14 cellular contexts compared by ENCODE assay signal in the genomic region with DNA sequence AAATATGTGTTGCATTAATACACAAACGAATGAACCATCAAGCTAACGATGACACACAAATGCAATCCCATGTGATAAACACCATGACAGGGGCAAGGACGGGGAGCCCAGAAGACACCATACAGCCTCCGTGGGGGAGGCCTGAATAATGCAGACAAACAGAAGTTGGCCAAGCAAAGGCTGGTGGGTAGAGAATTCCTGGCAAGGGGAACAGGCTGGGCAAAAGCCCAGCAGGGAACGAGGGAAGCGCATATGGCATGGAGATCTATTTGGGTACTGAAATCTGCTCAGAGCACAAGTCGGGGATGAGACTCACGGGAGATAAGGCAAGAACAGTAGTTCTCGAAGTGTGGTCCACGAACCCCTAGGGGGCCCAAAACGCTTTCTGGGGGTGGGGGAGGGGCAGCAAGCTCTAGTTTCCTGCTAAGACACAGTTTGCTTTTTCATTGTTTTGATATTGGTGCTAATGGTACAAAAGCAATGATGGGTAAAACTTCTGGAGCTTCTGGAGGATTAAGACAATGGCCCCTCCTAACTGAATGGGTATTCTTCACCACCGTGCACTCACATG. TPM values are rescaled to one million over a fixed set of nuclear protein-coding genes. Genes with fewer than 3 reads are reported as not detected.
A peak's percentile ranks its signal among the peaks of the same experiment; 100 is the strongest.
DNase-seq lines count a peak whose midpoint lies in the region; ATAC-seq and TF ChIP-seq lines count a peak whose summit lies in the region.
"Had no signal": no experiment of that assay in that cellular context is flagged by ENCODE, and none has a peak within 500 bp of the region (broad histone marks: within the 10 kb centered on the region; RNA-seq: fewer than 3 reads in every experiment).

No MANE protein-coding gene starts in this region.

- H3K9me2 ChIP-seq in GM23338 (ENCODE audit: insufficient read depth) = no peaks in the 10 kb centered on the region

- POLR2A ChIA-PET in activated CD8-positive, alpha-beta T cell treated with anti-CD3 and anti-CD28 coated beads for 36 hours (lab: Charles Lee) = no interaction called here
- POLR2A ChIA-PET in activated CD8-positive, alpha-beta T cell treated with anti-CD3 and anti-CD28 coated beads, Interleukin-2, amount 10 ng/mL, durations not matched to agents 7 days and 5 days (lab: Charles Lee) = no interaction called here

- TF ChIP-seq EP300 in suprapubic skin (IDR thresholded peaks at IDR 0.05) = no peak

- H4K20me1 ChIP-seq in GM23338 (replicated peaks; ENCODE audit: insufficient read depth) = no peaks in the 10 kb centered on the region

- peaks cover 33% of the 10 kb centered on the region for H3K36me3 Mint-ChIP-seq in activated CD8-positive, alpha-beta T cell treated with anti-CD3 and anti-CD28 coated beads for 36 hours (ENCODE audit: low read depth)
- peaks cover 72% of the 10 kb centered on the region for H3K36me3 Mint-ChIP-seq in activated CD8-positive, alpha-beta T cell treated with anti-CD3 and anti-CD28 coated beads, Interleukin-2, amount 10 ng/mL, durations not matched to agents 7 days and 5 days (ENCODE audit: low read depth)
- peaks cover 23% of the 10 kb centered on the region for H3K36me3 Mint-ChIP-seq in GM23338 (ENCODE audit: low read depth)
- H3K36me3 Mint-ChIP-seq in brain = peaks cover 36% of the 10 kb centered on the region

- no peak for DNase-seq in activated CD8-positive, alpha-beta T cell treated with anti-CD3 and anti-CD28 coated beads for 36 hours
- DNase-seq in activated CD8-positive, alpha-beta T cell treated with anti-CD3 and anti-CD28 coated beads, Interleukin-2, amount 10 ng/mL, durations not matched to agents 7 days and 5 days = no peak
- DNase-seq in GM23338 (ENCODE audit: low spot score) (peak; percentile 70), middle frontal gyrus (ENCODE audit: extremely low spot score, low spot score) (peak; percentile 16), suprapubic skin (ENCODE audit: low spot score in 2 of 2) (no peak)
- no peak for DNase-seq in activated CD4-positive, alpha-beta T cell treated with anti-CD3 and anti-CD28 coated beads for 4 hours
- DNase-seq: NCI-H524 treated with DMSO at 0.1 percent for 48 hours; SHP77; stimulated activated CD4-positive, alpha-beta T cell treated with anti-CD3 and anti-CD28 coated beads, Interleukin-1b, Interleukin-23, amount 100 ng/mL, for 48 hours had no signal

- 84% methylated on average over 12 of the region's 12 CpGs for WGBS in suprapubic skin

- CTCF ChIA-PET in activated CD8-positive, alpha-beta T cell treated with anti-CD3 and anti-CD28 coated beads for 36 hours (lab: Charles Lee) = interaction anchor here (2.8 kb wide), 1 partner anchor 11 kb away, joined by 12 read pairs; no protein-coding TSS in a partner anchor
- CTCF ChIA-PET in activated CD8-positive, alpha-beta T cell treated with anti-CD3 and anti-CD28 coated beads, Interleukin-2, amount 10 ng/mL, durations not matched to agents 7 days and 5 days (lab: Charles Lee) = interaction anchor here (1.8 to 2.1 kb wide), 2 partner anchors 10 to 137 kb away, joined by 8 read pairs; no protein-coding TSS in a partner anchor

- peak overlapping the region; percentile 37 for H3K27ac Mint-ChIP-seq in activated CD8-positive, alpha-beta T cell treated with anti-CD3 and anti-CD28 coated beads for 36 hours
- no peak overlapping the region for H3K27ac Mint-ChIP-seq in activated CD8-positive, alpha-beta T cell treated with anti-CD3 and anti-CD28 coated beads, Interleukin-2, amount 10 ng/mL, durations not matched to agents 7 days and 5 days
- H3K27ac Mint-ChIP-seq in GM23338 (no peak overlapping the region), brain (peak overlapping the region in 3 of 5 experiments; percentile 8 to 65 (median 21))

- no peak overlapping the region for H2AFZ ChIP-seq in GM23338

- H3K27me3 ChIP-seq in GM23338 (ENCODE audit: insufficient read depth) = no peaks in the 10 kb centered on the region
- H3K27me3 ChIP-seq in suprapubic skin = no peaks in the 10 kb centered on the region
- H3K27me3 ChIP-seq: adrenal gland had no signal

- TF ChIP-seq CTCF in activated CD8-positive, alpha-beta T cell treated with anti-CD3 and anti-CD28 coated beads for 36 hours (IDR thresholded peaks at IDR 0.05) = no peak
- TF ChIP-seq CTCF in GM23338 (conservative IDR thresholded peaks at IDR 0.05; ENCODE audit: low read depth in 2 of 2) (peak; percentile 14 to 24; a peak in 3 of 4 replicates), brain (conservative IDR thresholded peaks at IDR 0.05) (no peak), suprapubic skin (IDR thresholded peaks at IDR 0.05) (no peak)

- H3K79me2 ChIP-seq in GM23338 (replicated peaks; ENCODE audit: insufficient read depth) = no peaks in the 10 kb centered on the region

- no peak overlapping the region for H3K4me3 ChIP-seq in GM23338
- no peak overlapping the region for H3K4me3 ChIP-seq in suprapubic skin
- H3K4me3 ChIP-seq: adrenal gland had no signal

- ATAC-seq in activated CD8-positive, alpha-beta T cell treated with anti-CD3 and anti-CD28 coated beads for 36 hours = no peak
- no peak for ATAC-seq in activated CD8-positive, alpha-beta T cell treated with anti-CD3 and anti-CD28 coated beads, Interleukin-2, amount 10 ng/mL, durations not matched to agents 7 days and 5 days
- no peak for ATAC-seq in GM23338
- ATAC-seq in HG03457 (IDR thresholded peaks at IDR 0.05; ENCODE audit: unreplicated experiment) = no peak
- ATAC-seq: sciatic nerve had no signal

- H3K9me3 Mint-ChIP-seq in activated CD8-positive, alpha-beta T cell treated with anti-CD3 and anti-CD28 coated beads for 36 hours = no peaks in the 10 kb centered on the region
- no peaks in the 10 kb centered on the region for H3K9me3 Mint-ChIP-seq in activated CD8-positive, alpha-beta T cell treated with anti-CD3 and anti-CD28 coated beads, Interleukin-2, amount 10 ng/mL, durations not matched to agents 7 days and 5 days (ENCODE audit: insufficient read depth)
- H3K9me3 Mint-ChIP-seq in GM23338 (peaks cover 2% of the 10 kb centered on the region; the same call in 1 of the 3 replicates), brain (no peaks in the 10 kb centered on the region)

- no peak overlapping the region; the same call in 1 of the 2 replicates for H3K4me2 ChIP-seq in GM23338
- H3K4me2 ChIP-seq: KMS-11 had no signal

- no peak for TF ChIP-seq POLR2A in suprapubic skin (IDR thresholded peaks at IDR 0.05)

- H3K4me1 ChIP-seq in GM23338 (ENCODE audit: insufficient read depth) (peaks cover 17% of the 10 kb centered on the region), suprapubic skin (peaks cover 5% of the 10 kb centered on the region)

- H3K27ac ChIP-seq in GM23338 (ENCODE audit: low read depth) (no peak overlapping the region), suprapubic skin (no peak overlapping the region)
- H3K27ac ChIP-seq: adrenal gland, KMS-11 had no signal

- no peaks in the 10 kb centered on the region for H3K27me3 Mint-ChIP-seq in activated CD8-positive, alpha-beta T cell treated with anti-CD3 and anti-CD28 coated beads for 36 hours
- H3K27me3 Mint-ChIP-seq in activated CD8-positive, alpha-beta T cell treated with anti-CD3 and anti-CD28 coated beads, Interleukin-2, amount 10 ng/mL, durations not matched to agents 7 days and 5 days (ENCODE audit: low read depth) = no peaks in the 10 kb centered on the region
- H3K27me3 Mint-ChIP-seq in GM23338 (ENCODE audit: insufficient read depth, low read depth, poor library complexity) = peaks cover 7% of the 10 kb centered on the region
- H3K27me3 Mint-ChIP-seq in brain = peaks cover 6% of the 10 kb centered on the region

- intact Hi-C loops in activated CD8-positive, alpha-beta T cell treated with anti-CD3 and anti-CD28 coated beads for 36 hours (cut with micrococcal nuclease) = no loop called here

- H3F3A ChIP-seq in GM23338 (replicated peaks; ENCODE audit: low read depth) = no peaks in the 10 kb centered on the region; the same call in 1 of the 2 replicates

- H3K4me1 Mint-ChIP-seq in activated CD8-positive, alpha-beta T cell treated with anti-CD3 and anti-CD28 coated beads for 36 hours (ENCODE audit: low read depth) = peaks cover 10% of the 10 kb centered on the region
- H3K4me1 Mint-ChIP-seq in activated CD8-positive, alpha-beta T cell treated with anti-CD3 and anti-CD28 coated beads, Interleukin-2, amount 10 ng/mL, durations not matched to agents 7 days and 5 days (ENCODE audit: low read depth) = no peaks in the 10 kb centered on the region
- peaks cover 23% of the 10 kb centered on the region for H3K4me1 Mint-ChIP-seq in GM23338
- peaks cover 29% of the 10 kb centered on the region for H3K4me1 Mint-ChIP-seq in brain

- peaks cover 7% of the 10 kb centered on the region; the same call in 1 of the 2 replicates for H3K36me3 ChIP-seq in GM23338 (ENCODE audit: insufficient read depth)
- H3K36me3 ChIP-seq in suprapubic skin = peaks cover 37% of the 10 kb centered on the region

- H3K4me3 Mint-ChIP-seq in activated CD8-positive, alpha-beta T cell treated with anti-CD3 and anti-CD28 coated beads for 36 hours = no peak overlapping the region
- no peak overlapping the region for H3K4me3 Mint-ChIP-seq in activated CD8-positive, alpha-beta T cell treated with anti-CD3 and anti-CD28 coated beads, Interleukin-2, amount 10 ng/mL, durations not matched to agents 7 days and 5 days
- H3K4me3 Mint-ChIP-seq in GM23338 (no peak overlapping the region), brain (peak overlapping the region in 1 of 5 experiments; percentile 18)

- no peaks in the 10 kb centered on the region for H3K9me3 ChIP-seq in suprapubic skin
- H3K9me3 ChIP-seq: adrenal gland had no signal

TF ChIP-seq in GM23338, 12 proteins besides CTCF, POLR2A, EP300 and RAD21 (continues in another document):
- TF ChIP-seq POLR2AphosphoS5 (IDR thresholded peaks at IDR 0.05; ENCODE audit: low read depth) = no peak
- TF ChIP-seq EZH2phosphoT487 (IDR thresholded peaks at IDR 0.05; ENCODE audit: unreplicated experiment) = no peak
- TF ChIP-seq STAT1 (IDR thresholded peaks at IDR 0.05; ENCODE audit: unreplicated experiment) = no peak
- TF ChIP-seq, protein P1, sequence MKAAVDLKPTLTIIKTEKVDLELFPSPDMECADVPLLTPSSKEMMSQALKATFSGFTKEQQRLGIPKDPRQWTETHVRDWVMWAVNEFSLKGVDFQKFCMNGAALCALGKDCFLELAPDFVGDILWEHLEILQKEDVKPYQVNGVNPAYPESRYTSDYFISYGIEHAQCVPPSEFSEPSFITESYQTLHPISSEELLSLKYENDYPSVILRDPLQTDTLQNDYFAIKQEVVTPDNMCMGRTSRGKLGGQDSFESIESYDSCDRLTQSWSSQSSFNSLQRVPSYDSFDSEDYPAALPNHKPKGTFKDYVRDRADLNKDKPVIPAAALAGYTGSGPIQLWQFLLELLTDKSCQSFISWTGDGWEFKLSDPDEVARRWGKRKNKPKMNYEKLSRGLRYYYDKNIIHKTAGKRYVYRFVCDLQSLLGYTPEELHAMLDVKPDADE (IDR thresholded peaks at IDR 0.05) = no peak
- no peak for TF ChIP-seq EZH2 (IDR thresholded peaks at IDR 0.05; ENCODE audit: low read depth, unreplicated experiment)

RNA-seq across cellular contexts. Expression of a gene that starts 42.9 kb away (rescaled TPM):
- 10 to 100 TPM; 49.3 to 52.6 TPM for total RNA-seq in activated CD8-positive, alpha-beta T cell treated with anti-CD3 and anti-CD28 coated beads for 36 hours
- 10 to 100 TPM; 26.3 to 27.1 TPM for total RNA-seq in activated CD8-positive, alpha-beta T cell treated with anti-CD3 and anti-CD28 coated beads, Interleukin-2, amount 10 ng/mL, durations not matched to agents 7 days and 5 days
- 88.0 and 102 TPM in 2 replicates for total RNA-seq in GM23338 (2014; rRNA removed; shearing (Covaris generic))
- 45.0 and 49.1 TPM in 2 replicates for polyA plus RNA-seq in GM23338 (2016; fragmentation: Nextera tagmentation; extraction: Ambion mirVana)
- polyA plus RNA-seq in brain (ENCODE audit: insufficient read depth, low read depth, low replicate concordance) = 49.0 TPM
- 10 to 100 TPM; 41.1 to 49.7 (median 43.0) TPM for total RNA-seq in suprapubic skin

Comparison
In these comparisons a context has a peak if more than half of its experiments do, and no peak if none do; other contexts are left out.
1. H3K27ac Mint-ChIP-seq: peak in activated CD8-positive, alpha-beta T cell treated with anti-CD3 and anti-CD28 coated beads for 36 hours (single experiment) and brain (3 of 5); none in activated CD8-positive, alpha-beta T cell treated with anti-CD3 and anti-CD28 coated beads, Interleukin-2, amount 10 ng/mL, durations not matched to agents 7 days and 5 days (single experiment) and GM23338 (single experiment).
2. DNase-seq: peak in GM23338 (single experiment) and middle frontal gyrus (single experiment); none in activated CD8-positive, alpha-beta T cell treated with anti-CD3 and anti-CD28 coated beads for 36 hours (single experiment), activated CD8-positive, alpha-beta T cell treated with anti-CD3 and anti-CD28 coated beads, Interleukin-2, amount 10 ng/mL, durations not matched to agents 7 days and 5 days (single experiment), suprapubic skin (0 of 2) and activated CD4-positive, alpha-beta T cell treated with anti-CD3 and anti-CD28 coated beads for 4 hours (0 of 2).
3. CTCF ChIP-seq: peak in GM23338 (2 of 2); none in activated CD8-positive, alpha-beta T cell treated with anti-CD3 and anti-CD28 coated beads for 36 hours (single experiment), brain (0 of 2) and suprapubic skin (0 of 2).